In genomic region chr19:34732548-34733255, GRCh38 we compare ENCODE assay signal across 1 cellular context.
TF ChIP-seq lines count a peak whose summit lies in the region.

No MANE protein-coding gene starts in this region.

TF ChIP-seq in HepG2, 621 proteins besides CTCF, POLR2A, EP300 and RAD21 (continued from another document):
- TF ChIP-seq HHEX (CRISPR knock-in tag; IDR thresholded peaks at IDR 0.05), result no peak
- no peak for TF ChIP-seq IRX3 (CRISPR knock-in tag; IDR thresholded peaks at IDR 0.05; ENCODE audit: borderline replicate concordance, low read depth)
- peak; percentile 57 for TF ChIP-seq PATZ1 (CRISPR knock-in tag; IDR thresholded peaks at IDR 0.05)
- TF ChIP-seq ZC3H13 (CRISPR knock-in tag; IDR thresholded peaks at IDR 0.05), result 0 out of 2 replicates have a peak, but pooled peaks have one; percentile 28
- TF ChIP-seq HNRNPLL (IDR thresholded peaks at IDR 0.05; ENCODE audit: low read depth, low read length, poor library complexity, severe bottlenecking), result peak; percentile 17
- 0 out of 2 replicates have a peak, but pooled peaks have one; percentile 29 for TF ChIP-seq ETS1 (CRISPR knock-in tag; IDR thresholded peaks at IDR 0.05)
- TF ChIP-seq REXO4 (CRISPR knock-in tag; IDR thresholded peaks at IDR 0.05; ENCODE audit: borderline replicate concordance), result no peak
- TF ChIP-seq, protein P1, sequence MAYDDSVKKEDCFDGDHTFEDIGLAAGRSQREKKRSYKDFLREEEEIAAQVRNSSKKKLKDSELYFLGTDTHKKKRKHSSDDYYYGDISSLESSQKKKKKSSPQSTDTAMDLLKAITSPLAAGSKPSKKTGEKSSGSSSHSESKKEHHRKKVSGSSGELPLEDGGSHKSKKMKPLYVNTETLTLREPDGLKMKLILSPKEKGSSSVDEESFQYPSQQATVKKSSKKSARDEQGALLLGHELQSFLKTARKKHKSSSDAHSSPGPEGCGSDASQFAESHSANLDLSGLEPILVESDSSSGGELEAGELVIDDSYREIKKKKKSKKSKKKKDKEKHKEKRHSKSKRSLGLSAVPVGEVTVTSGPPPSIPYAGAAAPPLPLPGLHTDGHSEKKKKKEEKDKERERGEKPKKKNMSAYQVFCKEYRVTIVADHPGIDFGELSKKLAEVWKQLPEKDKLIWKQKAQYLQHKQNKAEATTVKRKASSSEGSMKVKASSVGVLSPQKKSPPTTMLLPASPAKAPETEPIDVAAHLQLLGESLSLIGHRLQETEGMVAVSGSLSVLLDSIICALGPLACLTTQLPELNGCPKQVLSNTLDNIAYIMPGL (CRISPR knock-in tag; IDR thresholded peaks at IDR 0.05; ENCODE audit: borderline replicate concordance in 1 of 2, low read depth in 1 of 2), result peak in 1 of 2 experiments; percentile 13; a peak in 1 of 4 replicates
- no peak for TF ChIP-seq GFI1 (CRISPR knock-in tag; IDR thresholded peaks at IDR 0.05; ENCODE audit: borderline replicate concordance)
- no peak for TF ChIP-seq CHD2 (IDR thresholded peaks at IDR 0.05; ENCODE audit: low read depth, low read length)
- peak; percentile 29; the same call in 1 of the 2 replicates for TF ChIP-seq SAFB2 (CRISPR knock-in tag; IDR thresholded peaks at IDR 0.05; ENCODE audit: borderline replicate concordance, low read depth)
